In the genomic region with DNA sequence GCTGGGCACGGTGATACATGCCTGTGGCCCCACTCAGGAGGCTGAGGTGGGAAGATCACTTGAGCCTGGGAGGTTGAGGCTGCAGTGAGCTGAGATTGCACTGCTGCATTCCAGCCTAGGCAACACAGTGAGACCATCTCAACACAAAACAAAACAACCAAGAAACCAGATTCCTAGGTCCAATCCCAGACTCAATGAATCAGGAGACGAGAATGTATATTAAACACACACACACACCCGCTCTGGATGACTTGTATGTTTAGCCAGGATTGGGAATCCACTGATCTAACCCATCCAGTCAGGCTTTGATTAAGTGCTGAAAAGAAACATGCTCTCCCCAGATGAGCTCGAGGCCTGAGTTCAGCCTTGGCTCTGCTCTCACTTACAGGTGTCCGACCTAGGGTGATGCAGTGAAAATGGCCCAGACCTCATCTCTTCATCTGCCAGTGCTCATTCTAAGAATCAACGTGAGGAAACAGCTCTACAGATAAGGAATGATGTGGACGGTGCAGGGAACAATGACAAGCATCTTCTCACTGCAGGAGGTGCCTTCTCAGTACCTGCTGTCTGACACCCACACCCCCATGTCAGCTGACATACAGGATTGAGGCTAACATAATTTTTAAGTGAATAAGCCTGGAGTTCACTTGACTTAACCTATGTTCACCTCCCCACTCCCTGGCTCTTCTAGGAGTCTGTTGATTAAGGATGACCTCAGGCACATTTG, we compare ENCODE assay signal across 2 cellular contexts.
TF ChIP-seq lines count a peak whose summit lies in the region.

No MANE protein-coding gene starts in this region.

TF ChIP-seq in A549, 52 proteins besides CTCF, POLR2A, EP300 and RAD21 (continued from another document):
- TF ChIP-seq ESRRA (IDR thresholded peaks at IDR 0.05; ENCODE audit: borderline replicate concordance, low read length) (no peak), NFE2L2 (conservative IDR thresholded peaks at IDR 0.05; ENCODE audit: low read length) (no peak), PHF8 (IDR thresholded peaks at IDR 0.05; ENCODE audit: borderline replicate concordance, low read depth) (no peak), TP53 (CRISPR knock-in tag; IDR thresholded peaks at IDR 0.05) (no peak), MYC (IDR thresholded peaks at IDR 0.05; ENCODE audit: borderline replicate concordance, low read length) (no peak), CEBPB (IDR thresholded peaks at IDR 0.05) (no peak), NR3C1 (IDR thresholded peaks at IDR 0.05) (no peak), EHF (CRISPR knock-in tag; IDR thresholded peaks at IDR 0.05) (no peak)
- TF ChIP-seq, protein P1, sequence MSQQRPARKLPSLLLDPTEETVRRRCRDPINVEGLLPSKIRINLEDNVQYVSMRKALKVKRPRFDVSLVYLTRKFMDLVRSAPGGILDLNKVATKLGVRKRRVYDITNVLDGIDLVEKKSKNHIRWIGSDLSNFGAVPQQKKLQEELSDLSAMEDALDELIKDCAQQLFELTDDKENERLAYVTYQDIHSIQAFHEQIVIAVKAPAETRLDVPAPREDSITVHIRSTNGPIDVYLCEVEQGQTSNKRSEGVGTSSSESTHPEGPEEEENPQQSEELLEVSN (IDR thresholded peaks at IDR 0.05; ENCODE audit: borderline replicate concordance, low read depth): no peak
TF ChIP-seq in A549: peak in this region for 0.

TF ChIP-seq in HCT116, 20 proteins besides CTCF, POLR2A, EP300 and RAD21 (continued from another document):
- TF ChIP-seq, protein P2, sequence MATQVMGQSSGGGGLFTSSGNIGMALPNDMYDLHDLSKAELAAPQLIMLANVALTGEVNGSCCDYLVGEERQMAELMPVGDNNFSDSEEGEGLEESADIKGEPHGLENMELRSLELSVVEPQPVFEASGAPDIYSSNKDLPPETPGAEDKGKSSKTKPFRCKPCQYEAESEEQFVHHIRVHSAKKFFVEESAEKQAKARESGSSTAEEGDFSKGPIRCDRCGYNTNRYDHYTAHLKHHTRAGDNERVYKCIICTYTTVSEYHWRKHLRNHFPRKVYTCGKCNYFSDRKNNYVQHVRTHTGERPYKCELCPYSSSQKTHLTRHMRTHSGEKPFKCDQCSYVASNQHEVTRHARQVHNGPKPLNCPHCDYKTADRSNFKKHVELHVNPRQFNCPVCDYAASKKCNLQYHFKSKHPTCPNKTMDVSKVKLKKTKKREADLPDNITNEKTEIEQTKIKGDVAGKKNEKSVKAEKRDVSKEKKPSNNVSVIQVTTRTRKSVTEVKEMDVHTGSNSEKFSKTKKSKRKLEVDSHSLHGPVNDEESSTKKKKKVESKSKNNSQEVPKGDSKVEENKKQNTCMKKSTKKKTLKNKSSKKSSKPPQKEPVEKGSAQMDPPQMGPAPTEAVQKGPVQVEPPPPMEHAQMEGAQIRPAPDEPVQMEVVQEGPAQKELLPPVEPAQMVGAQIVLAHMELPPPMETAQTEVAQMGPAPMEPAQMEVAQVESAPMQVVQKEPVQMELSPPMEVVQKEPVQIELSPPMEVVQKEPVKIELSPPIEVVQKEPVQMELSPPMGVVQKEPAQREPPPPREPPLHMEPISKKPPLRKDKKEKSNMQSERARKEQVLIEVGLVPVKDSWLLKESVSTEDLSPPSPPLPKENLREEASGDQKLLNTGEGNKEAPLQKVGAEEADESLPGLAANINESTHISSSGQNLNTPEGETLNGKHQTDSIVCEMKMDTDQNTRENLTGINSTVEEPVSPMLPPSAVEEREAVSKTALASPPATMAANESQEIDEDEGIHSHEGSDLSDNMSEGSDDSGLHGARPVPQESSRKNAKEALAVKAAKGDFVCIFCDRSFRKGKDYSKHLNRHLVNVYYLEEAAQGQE (IDR thresholded peaks at IDR 0.05; ENCODE audit: low read depth): no peak
- no peak for TF ChIP-seq TCF7L2 (IDR thresholded peaks at IDR 0.05; ENCODE audit: borderline replicate concordance, extremely low read depth, insufficient read depth, insufficient read length)
- TF ChIP-seq SRF (IDR thresholded peaks at IDR 0.05; ENCODE audit: low read depth): no peak
- no peak for TF ChIP-seq MAX (IDR thresholded peaks at IDR 0.05)
- TF ChIP-seq JUND (IDR thresholded peaks at IDR 0.05): no peak
